ENCODE assay signal across 1 cellular context in genomic region chr10:89644967-89645741, GRCh38.
TF ChIP-seq lines count a peak whose summit lies in the region.

Gene PANK1 (minus strand): TSS chr10:89645242. CDS start chr10:89644891, 351 bp downstream.

TF ChIP-seq in HCT116, 20 proteins besides CTCF, POLR2A, EP300 and RAD21 (continued from another document):
- TF ChIP-seq, protein P1, sequence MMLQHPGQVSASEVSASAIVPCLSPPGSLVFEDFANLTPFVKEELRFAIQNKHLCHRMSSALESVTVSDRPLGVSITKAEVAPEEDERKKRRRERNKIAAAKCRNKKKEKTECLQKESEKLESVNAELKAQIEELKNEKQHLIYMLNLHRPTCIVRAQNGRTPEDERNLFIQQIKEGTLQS (IDR thresholded peaks at IDR 0.05): no peak
- TF ChIP-seq YY1 (IDR thresholded peaks at IDR 0.05; ENCODE audit: extremely low read depth, insufficient replicate concordance, low read depth, low read length): peak; percentile 59
- no peak for TF ChIP-seq REST (IDR thresholded peaks at IDR 0.05; ENCODE audit: low read depth)
- TF ChIP-seq ZFX (IDR thresholded peaks at IDR 0.05): peak; percentile 60; the same call in 1 of the 2 replicates
- no peak for TF ChIP-seq SRF (IDR thresholded peaks at IDR 0.05; ENCODE audit: low read depth)
- no peak for TF ChIP-seq ELF1 (IDR thresholded peaks at IDR 0.05; ENCODE audit: borderline replicate concordance, low read depth)
- no peak for TF ChIP-seq EGR1 (IDR thresholded peaks at IDR 0.05; ENCODE audit: low read depth)
- no peak for TF ChIP-seq EZH2phosphoT487 (IDR thresholded peaks at IDR 0.05; ENCODE audit: borderline replicate concordance)
- no peak for TF ChIP-seq CBX3 (IDR thresholded peaks at IDR 0.05; ENCODE audit: low read depth)
- TF ChIP-seq EZH2 (IDR thresholded peaks at IDR 0.05): no peak
- TF ChIP-seq, protein P2, sequence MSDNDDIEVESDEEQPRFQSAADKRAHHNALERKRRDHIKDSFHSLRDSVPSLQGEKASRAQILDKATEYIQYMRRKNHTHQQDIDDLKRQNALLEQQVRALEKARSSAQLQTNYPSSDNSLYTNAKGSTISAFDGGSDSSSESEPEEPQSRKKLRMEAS (IDR thresholded peaks at IDR 0.05): peak; percentile 81
- no peak; the same call in 1 of the 2 replicates for TF ChIP-seq SP1 (IDR thresholded peaks at IDR 0.05; ENCODE audit: low read depth)
